ENCODE assay signal across 30 cellular contexts in the genomic region with DNA sequence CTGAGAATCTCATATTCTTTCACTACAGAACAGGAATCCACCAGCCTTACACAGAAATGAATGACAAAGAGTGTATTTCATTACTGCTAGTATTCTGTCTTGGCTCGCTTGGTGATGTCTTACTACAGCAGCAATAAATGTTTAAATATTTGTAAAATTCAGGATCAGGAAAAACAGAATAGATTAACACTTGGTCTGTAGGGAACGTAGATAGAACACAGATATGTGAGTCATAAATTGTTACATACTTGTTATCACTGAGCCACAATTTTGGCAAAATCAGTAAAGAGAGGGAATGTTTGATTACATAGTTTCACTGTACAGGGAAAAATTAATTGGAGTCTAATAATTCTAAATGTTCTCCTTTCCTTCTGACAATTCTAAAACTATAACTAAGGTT.
"Had no signal": no experiment of that assay in that cellular context is flagged by ENCODE, and none has a peak within 500 bp of the region (broad histone marks: within the 10 kb centered on the region; RNA-seq: fewer than 3 reads in every experiment).

No MANE protein-coding gene starts in this region.

- H3K4me3 ChIP-seq: ascending aorta, coronary artery, esophagus squamous epithelium, gastrocnemius medialis, heart left ventricle had no signal

- H3K9me3 ChIP-seq: ascending aorta, esophagus squamous epithelium, gastrocnemius medialis had no signal

- H3K27ac ChIP-seq: ascending aorta, brain microvascular endothelial cell, coronary artery, esophagus squamous epithelium, foreskin keratinocyte, gastrocnemius medialis, heart left ventricle had no signal

- H3K27me3 Mint-ChIP-seq: activated CD4-positive, alpha-beta memory T cell treated with anti-CD3 and anti-CD28 coated beads, Interleukin-2, amount 10 ng/mL, durations not matched to agents 7 days and 5 days; activated CD4-positive, alpha-beta T cell treated with anti-CD3 and anti-CD28 coated beads, Interleukin-2, amount 10 ng/mL, durations not matched to agents 7 days and 5 days; activated naive CD4-positive, alpha-beta T cell treated with anti-CD3 and anti-CD28 coated beads, Interleukin-2, amount 10 ng/mL, durations not matched to agents 7 days and 5 days; activated naive CD8-positive, alpha-beta T cell treated with anti-CD3 and anti-CD28 coated beads, Interleukin-2, amount 10 ng/mL, durations not matched to agents 7 days and 5 days; activated T-cell treated with anti-CD3 and anti-CD28 coated beads, Interleukin-2, amount 50 U/mL, for 24 hours; central memory CD8-positive, alpha-beta T cell; dendritic cell treated with granulocyte-macrophage colony-stimulating factor and Interleukin-4, amounts not matched to agents 40 ng/mL and 50 ng/mL, for 4 days; effector memory CD8-positive, alpha-beta T cell had no signal

- DNase-seq: activated CD4-positive, alpha-beta memory T cell treated with anti-CD3 and anti-CD28 coated beads, Interleukin-2, amount 10 ng/mL, durations not matched to agents 7 days and 5 days; activated CD4-positive, alpha-beta T cell treated with anti-CD3 and anti-CD28 coated beads for 1 hour; activated CD4-positive, alpha-beta T cell treated with anti-CD3 and anti-CD28 coated beads for 4 hours; activated CD4-positive, alpha-beta T cell treated with anti-CD3 and anti-CD28 coated beads, Interleukin-2, amount 10 ng/mL, durations not matched to agents 7 days and 5 days; activated CD4-positive, alpha-beta T cell treated with anti-CD3 and anti-CD28 coated beads, Interleukin-2, amount 50 U/mL, for 4 hours; activated CD4-positive, CD25-positive, alpha-beta regulatory T cell; activated CD8-positive, alpha-beta memory T cell treated with anti-CD3 and anti-CD28 coated beads, Interleukin-2, amount 50 U/mL, for 48 hours; activated gamma-delta T cell; activated naive CD4-positive, alpha-beta T cell; activated naive CD4-positive, alpha-beta T cell treated with anti-CD3 and anti-CD28 coated beads, Interleukin-2, amount 10 ng/mL, durations not matched to agents 7 days and 5 days; activated naive CD8-positive, alpha-beta T cell treated with anti-CD3 and anti-CD28 coated beads, Interleukin-2, amount 10 ng/mL, durations not matched to agents 7 days and 5 days; activated T-cell treated with anti-CD3 and anti-CD28 coated beads for 4 hours; activated T-cell treated with anti-CD3 and anti-CD28 coated beads, Interleukin-2, amount 50 U/mL, for 24 hours; activated T-cell treated with anti-CD3 and anti-CD28 coated beads, Interleukin-2, amount 50 U/mL, for 72 hours; brain microvascular endothelial cell; effector CD4-positive, alpha-beta T cell; effector memory CD8-positive, alpha-beta T cell; erythroblast; esophagus squamous epithelium; foreskin keratinocyte; gastrocnemius medialis; glutamatergic neuron; heart left ventricle; T-helper 1 cell; T-helper 2 cell had no signal

- ATAC-seq: activated naive CD4-positive, alpha-beta T cell treated with anti-CD3 and anti-CD28 coated beads, Interleukin-2, amount 50 U/mL, for 72 hours; activated T-cell treated with anti-CD3 and anti-CD28 coated beads, Interleukin-2, amount 50 U/mL, for 72 hours; effector memory CD8-positive, alpha-beta T cell; foreskin keratinocyte; gastrocnemius medialis; heart left ventricle had no signal

- H3K4me1 ChIP-seq: esophagus squamous epithelium, foreskin keratinocyte had no signal

- H3K4me1 Mint-ChIP-seq: activated CD4-positive, alpha-beta memory T cell treated with anti-CD3 and anti-CD28 coated beads, Interleukin-2, amount 10 ng/mL, durations not matched to agents 7 days and 5 days; activated naive CD8-positive, alpha-beta T cell treated with anti-CD3 and anti-CD28 coated beads, Interleukin-2, amount 10 ng/mL, durations not matched to agents 7 days and 5 days had no signal

- H3K27ac Mint-ChIP-seq: activated CD4-positive, alpha-beta memory T cell treated with anti-CD3 and anti-CD28 coated beads, Interleukin-2, amount 10 ng/mL, durations not matched to agents 7 days and 5 days; activated CD4-positive, alpha-beta T cell treated with anti-CD3 and anti-CD28 coated beads, Interleukin-2, amount 10 ng/mL, durations not matched to agents 7 days and 5 days; activated naive CD4-positive, alpha-beta T cell treated with anti-CD3 and anti-CD28 coated beads, Interleukin-2, amount 10 ng/mL, durations not matched to agents 7 days and 5 days; activated naive CD8-positive, alpha-beta T cell treated with anti-CD3 and anti-CD28 coated beads, Interleukin-2, amount 10 ng/mL, durations not matched to agents 7 days and 5 days; activated T-cell treated with anti-CD3 and anti-CD28 coated beads, Interleukin-2, amount 50 U/mL, for 24 hours; activated T-cell treated with anti-CD3 and anti-CD28 coated beads, Interleukin-2, amount 50 U/mL, for 72 hours; dendritic cell treated with granulocyte-macrophage colony-stimulating factor and Interleukin-4, amounts not matched to agents 40 ng/mL and 50 ng/mL, for 4 days had no signal

- H3K4me3 Mint-ChIP-seq: activated CD4-positive, alpha-beta memory T cell treated with anti-CD3 and anti-CD28 coated beads, Interleukin-2, amount 10 ng/mL, durations not matched to agents 7 days and 5 days; activated CD4-positive, alpha-beta T cell treated with anti-CD3 and anti-CD28 coated beads, Interleukin-2, amount 10 ng/mL, durations not matched to agents 7 days and 5 days; activated naive CD4-positive, alpha-beta T cell treated with anti-CD3 and anti-CD28 coated beads, Interleukin-2, amount 10 ng/mL, durations not matched to agents 7 days and 5 days; activated naive CD8-positive, alpha-beta T cell treated with anti-CD3 and anti-CD28 coated beads, Interleukin-2, amount 10 ng/mL, durations not matched to agents 7 days and 5 days; activated T-cell treated with anti-CD3 and anti-CD28 coated beads, Interleukin-2, amount 50 U/mL, for 24 hours; activated T-cell treated with anti-CD3 and anti-CD28 coated beads, Interleukin-2, amount 50 U/mL, for 72 hours; central memory CD8-positive, alpha-beta T cell; dendritic cell treated with granulocyte-macrophage colony-stimulating factor and Interleukin-4, amounts not matched to agents 40 ng/mL and 50 ng/mL, for 4 days; effector memory CD8-positive, alpha-beta T cell had no signal

- H3K27me3 ChIP-seq: ascending aorta, brain microvascular endothelial cell, esophagus squamous epithelium, foreskin keratinocyte, gastrocnemius medialis, heart left ventricle had no signal
